3 cellular contexts compared by ENCODE assay signal in the genomic region with DNA sequence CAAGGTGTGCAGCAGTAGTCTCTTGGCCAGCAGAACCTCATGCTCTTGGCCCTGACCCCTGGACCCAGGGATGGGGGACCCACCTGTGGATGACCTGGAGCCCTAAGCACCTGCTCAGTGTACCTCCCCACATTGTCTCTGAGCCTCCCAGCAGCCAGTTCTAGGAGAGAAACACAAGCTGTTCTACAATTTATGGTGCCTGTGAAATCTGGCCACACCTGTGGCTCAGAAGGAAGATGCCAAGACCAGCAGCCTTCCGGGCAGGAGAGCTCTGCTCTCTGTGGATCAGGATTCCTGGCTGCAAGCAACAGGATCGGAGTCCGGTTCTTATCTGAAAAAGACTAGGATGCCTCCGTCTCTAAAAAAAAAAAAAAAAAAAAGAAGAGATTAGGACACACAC.
TF ChIP-seq lines count a peak whose summit lies in the region.

No MANE protein-coding gene starts in this region.

TF ChIP-seq in liver, 16 proteins besides CTCF, POLR2A, EP300 and RAD21:
- TF ChIP-seq TAF1 (conservative IDR thresholded peaks at IDR 0.05) (no peak), HNF4A (conservative IDR thresholded peaks at IDR 0.05) (peak; percentile 26 to 39), REST (IDR thresholded peaks at IDR 0.05) (no peak), RXRA (IDR thresholded peaks at IDR 0.05) (peak in 1 of 2 donors; percentile 18)

TF ChIP-seq in HepG2, 621 proteins besides CTCF, POLR2A, EP300 and RAD21 (continues in another document):
- TF ChIP-seq ZBTB40 (IDR thresholded peaks at IDR 0.05) (no peak), ZBTB40 (CRISPR knock-in tag; IDR thresholded peaks at IDR 0.05) (no peak), GABPA (IDR thresholded peaks at IDR 0.05; ENCODE audit: low read depth, low read length) (no peak), GABPA (CRISPR knock-in tag; IDR thresholded peaks at IDR 0.05; ENCODE audit: low read depth) (no peak), ZFP36L2 (CRISPR knock-in tag; IDR thresholded peaks at IDR 0.05) (no peak), RNF2 (conservative IDR thresholded peaks at IDR 0.05; ENCODE audit: low read depth) (no peak), WIZ (CRISPR knock-in tag; IDR thresholded peaks at IDR 0.05) (no peak), RXRB (CRISPR knock-in tag; IDR thresholded peaks at IDR 0.05; ENCODE audit: borderline replicate concordance) (no peak), HMGA1 (CRISPR knock-in tag; conservative IDR thresholded peaks at IDR 0.05) (no peak), ZBTB3 (CRISPR knock-in tag; IDR thresholded peaks at IDR 0.05; ENCODE audit: borderline replicate concordance, low read depth) (no peak), ZNF251 (CRISPR knock-in tag; IDR thresholded peaks at IDR 0.05) (no peak), ZNF607 (CRISPR knock-in tag; IDR thresholded peaks at IDR 0.05; ENCODE audit: borderline replicate concordance) (no peak), PRDM10 (CRISPR knock-in tag; IDR thresholded peaks at IDR 0.05; ENCODE audit: low read depth) (no peak), MAFF (IDR thresholded peaks at IDR 0.05; ENCODE audit: low read depth, low read length) (no peak), RFXANK (CRISPR knock-in tag; IDR thresholded peaks at IDR 0.05) (no peak)

TF ChIP-seq in H1, 55 proteins besides CTCF, POLR2A, EP300 and RAD21:
- TF ChIP-seq PHF8 (conservative IDR thresholded peaks at IDR 0.05; ENCODE audit: low read depth, low read length) (no peak), CEBPB (IDR thresholded peaks at IDR 0.05; ENCODE audit: low read depth, low read length) (no peak), CBX8 (IDR thresholded peaks at IDR 0.05; ENCODE audit: borderline replicate concordance, low read depth, low read length) (no peak), SAP30 (IDR thresholded peaks at IDR 0.05; ENCODE audit: insufficient read depth, insufficient replicate concordance, low read length) (no peak), CHD7 (IDR thresholded peaks at IDR 0.05; ENCODE audit: insufficient replicate concordance, low read length) (no peak), KDM1A (IDR thresholded peaks at IDR 0.05; ENCODE audit: borderline replicate concordance, low read length) (no peak), TAF7 (optimal IDR thresholded peaks at IDR 0.05; ENCODE audit: borderline replicate concordance, low read depth, low read length) (no peak), GTF2F1 (IDR thresholded peaks at IDR 0.05; ENCODE audit: borderline replicate concordance, low read depth, low read length) (no peak), RNF2 (IDR thresholded peaks at IDR 0.05; ENCODE audit: borderline replicate concordance, low read depth, low read length, missing control alignments, poor library complexity, severe bottlenecking) (no peak), BRCA1 (IDR thresholded peaks at IDR 0.05; ENCODE audit: low read depth, low read length) (no peak)
